Comparison of ENCODE assay signal across 16 cellular contexts in the genomic region with DNA sequence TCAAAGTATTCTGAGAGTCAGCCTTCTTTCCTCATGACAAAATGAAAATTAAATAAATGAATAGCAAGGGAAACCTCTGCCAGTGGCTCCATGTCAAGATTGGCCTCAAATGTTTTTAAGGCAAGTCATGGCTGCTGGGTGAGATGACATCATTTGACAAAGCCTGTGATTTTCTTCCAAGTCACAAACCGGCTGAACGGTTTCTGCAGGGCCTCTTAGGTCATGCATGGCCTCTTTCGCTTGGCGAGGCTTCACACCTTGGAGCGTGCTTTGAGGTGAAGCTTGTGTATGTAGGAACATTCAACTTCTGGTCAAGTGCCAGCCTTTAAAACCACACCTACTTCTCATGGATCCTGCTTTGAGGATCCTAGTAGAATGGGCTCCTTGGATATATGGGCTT.
DNase-seq lines count a peak whose midpoint lies in the region; ATAC-seq and TF ChIP-seq lines count a peak whose summit lies in the region.
"Had no signal": no experiment of that assay in that cellular context is flagged by ENCODE, and none has a peak within 500 bp of the region (broad histone marks: within the 10 kb centered on the region; RNA-seq: fewer than 3 reads in every experiment).

No MANE protein-coding gene starts in this region.

- TF ChIP-seq CTCF in BJ (IDR thresholded peaks at IDR 0.05; ENCODE audit: insufficient read depth, low read depth, low read length) (no peak), HFF-Myc (IDR thresholded peaks at IDR 0.05; ENCODE audit: low read depth, low read length, missing control alignments) (no peak)

- POLR2A ChIA-PET in BJ (lab: Charles Lee): no interaction called here

- ATAC-seq in GM21381 (IDR thresholded peaks at IDR 0.05; ENCODE audit: unreplicated experiment): no peak
- ATAC-seq: HCT116, left colon, T-helper 17 cell had no signal

- no peaks in the 10 kb centered on the region for H3K36me3 ChIP-seq in BJ (ENCODE audit: control insufficient read depth, insufficient read depth, low read length)

- CTCF ChIA-PET in BJ (lab: Yijun Ruan, JAX): no interaction called here

- H3K4me3 ChIP-seq in BJ (ENCODE audit: low read depth, low read length) (no peak overlapping the region), HFF-Myc (replicated peaks; ENCODE audit: low read depth, low read length) (no peak overlapping the region)

- DNase-seq in BJ (ENCODE audit: low read depth) (peak; percentile 32), HFF-Myc (ENCODE audit: extremely low read depth, low read depth) (peak; percentile 27), dedifferentiated amniotic fluid mesenchymal stem cell (ENCODE audit: extremely low spot score) (peak; percentile 39), myocyte (ENCODE audit: low read depth) (peak; percentile 65), NCI-H524 treated with DMSO at 0.1 percent for 48 hours (lab: John Stamatoyannopoulos, UW) (no peak), NCI-H82 treated with DMSO at 0.1 percent for 48 hours (lab: John Stamatoyannopoulos, UW; ENCODE audit: unreplicated experiment) (no peak)
- no peak for DNase-seq in activated CD4-positive, CD25-positive, alpha-beta regulatory T cell treated with anti-CD3 and anti-CD28 coated beads, Interleukin-2, amount 50 U/mL, for 72 hours
- DNase-seq: activated CD4-positive, alpha-beta T cell treated with anti-CD3 and anti-CD28 coated beads, Interleukin-2, amount 50 U/mL, for 4 hours; activated naive CD4-positive, alpha-beta T cell treated with anti-CD3 and anti-CD28 coated beads, Interleukin-2, amount 10 ng/mL, durations not matched to agents 7 days and 5 days; left colon; NCI-H1092; RPMI8226; stimulated activated naive CD4-positive, alpha-beta T cell treated with Interleukin-2 at 50 U/mL for 16 hours; T-helper 17 cell had no signal

- H3K27me3 ChIP-seq in BJ (ENCODE audit: control insufficient read depth, insufficient read depth, low read length): peaks cover 8% of the 10 kb centered on the region; the same call in 1 of the 2 replicates

Comparison
In these comparisons a context has a peak if more than half of its experiments do, and no peak if none do; other contexts are left out.
1. DNase-seq: peak in BJ (single experiment), HFF-Myc (single experiment), dedifferentiated amniotic fluid mesenchymal stem cell (single experiment) and myocyte (single experiment); none in activated CD4-positive, CD25-positive, alpha-beta regulatory T cell treated with anti-CD3 and anti-CD28 coated beads, Interleukin-2, amount 50 U/mL, for 72 hours (single experiment), NCI-H524 treated with DMSO at 0.1 percent for 48 hours (single experiment) and NCI-H82 treated with DMSO at 0.1 percent for 48 hours (single experiment).